In genomic region chr6:3568396-3569082, GRCh38 we compare ENCODE assay signal across 1 cellular context.
TF ChIP-seq lines count a peak whose summit lies in the region.

No MANE protein-coding gene starts in this region.

TF ChIP-seq in IMR-90, 13 proteins besides CTCF, POLR2A, EP300 and RAD21 (continued from another document):
- TF ChIP-seq, protein P1, sequence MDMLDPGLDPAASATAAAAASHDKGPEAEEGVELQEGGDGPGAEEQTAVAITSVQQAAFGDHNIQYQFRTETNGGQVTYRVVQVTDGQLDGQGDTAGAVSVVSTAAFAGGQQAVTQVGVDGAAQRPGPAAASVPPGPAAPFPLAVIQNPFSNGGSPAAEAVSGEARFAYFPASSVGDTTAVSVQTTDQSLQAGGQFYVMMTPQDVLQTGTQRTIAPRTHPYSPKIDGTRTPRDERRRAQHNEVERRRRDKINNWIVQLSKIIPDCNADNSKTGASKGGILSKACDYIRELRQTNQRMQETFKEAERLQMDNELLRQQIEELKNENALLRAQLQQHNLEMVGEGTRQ (IDR thresholded peaks at IDR 0.05; ENCODE audit: low read depth, low read length) = no peak
